In genomic region chr7:150988230-150989226, GRCh38 we compare ENCODE assay signal across 8 cellular contexts. TPM values are rescaled to one million over a fixed set of nuclear protein-coding genes. Genes with fewer than 3 reads are reported as not detected.
A peak's percentile ranks its signal among the peaks of the same experiment; 100 is the strongest.
DNase-seq lines count a peak whose midpoint lies in the region; ATAC-seq and TF ChIP-seq lines count a peak whose summit lies in the region.

No MANE protein-coding gene starts in this region.

- no TSS peak for BruUV-seq in A673 (replicated peaks; lab: Mats Ljungman, UMichigan)

- H3K9me3 ChIP-seq in A673 (ENCODE audit: low read depth, low read length, poor library complexity, severe bottlenecking) (no peaks in the 10 kb centered on the region), muscle layer of duodenum (ENCODE audit: control insufficient read depth in 1 of 2, low read length in 2 of 2) (no peaks in the 10 kb centered on the region), subcutaneous abdominal adipose tissue (ENCODE audit: control insufficient read depth in 5 of 5, low read length in 5 of 5) (peaks cover 0 to 15% (median 0%) of the 10 kb centered on the region in 5 donors)

- H3K4me1 Mint-ChIP-seq in endothelial cell (ENCODE audit: unreplicated experiment): peaks cover 24% of the 10 kb centered on the region

- H3K27ac ChIP-seq in A673 (ENCODE audit: low read depth, low read length, poor library complexity, severe bottlenecking) (no peak overlapping the region), muscle layer of duodenum (ENCODE audit: low read length) (no peak overlapping the region), subcutaneous abdominal adipose tissue (ENCODE audit: low read depth, low read length) (peak overlapping the region; percentile 69)

- H3K27me3 ChIP-seq in A673 (replicated peaks; ENCODE audit: insufficient read depth, low read depth, low read length, poor library complexity) (no peaks in the 10 kb centered on the region), muscle layer of duodenum (ENCODE audit: low read depth, low read length) (no peaks in the 10 kb centered on the region), subcutaneous abdominal adipose tissue (ENCODE audit: control insufficient read depth in 5 of 5, insufficient read depth in 4 of 5, low read length in 5 of 5) (peaks cover 0 to 7% (median 3%) of the 10 kb centered on the region in 5 donors)

- intact Hi-C loops in A673 (cut with micrococcal nuclease; ENCODE audit: unreplicated experiment): loop anchor here (1.0 kb wide), 2 partner anchors 90 to 210 kb away; no protein-coding TSS in a partner anchor

- H3K36me3 ChIP-seq in A673 (ENCODE audit: insufficient read depth, low read length, poor library complexity, severe bottlenecking) (no peaks in the 10 kb centered on the region), muscle layer of duodenum (ENCODE audit: control insufficient read depth in 1 of 2, insufficient read depth in 2 of 2, low read length in 2 of 2) (no peaks in the 10 kb centered on the region), subcutaneous abdominal adipose tissue (ENCODE audit: control insufficient read depth in 5 of 5, insufficient read depth in 5 of 5, low read length in 5 of 5) (no peaks in the 10 kb centered on the region)

- TF ChIP-seq CTCF in A673 (conservative IDR thresholded peaks at IDR 0.05; ENCODE audit: low read depth, low read length): peak; percentile 89
- TF ChIP-seq CTCF in endothelial cell (IDR thresholded peaks at IDR 0.05; ENCODE audit: unreplicated experiment): peak; percentile 85

- H3K27ac Mint-ChIP-seq in endothelial cell (ENCODE audit: unreplicated experiment): no peak overlapping the region

- peaks cover 19% of the 10 kb centered on the region for H3K36me3 Mint-ChIP-seq in endothelial cell (ENCODE audit: low read depth, unreplicated experiment)

- POLR2A ChIA-PET in A673 (lab: Charles Lee; ENCODE audit: low non-redundant PET): no interaction called here

- CTCF ChIA-PET in A673 (lab: Charles Lee): interaction anchor here (0.7 kb wide), 1 partner anchor 220 kb away, joined by 3 read pairs; no protein-coding TSS in a partner anchor

- ATAC-seq in GM21619 (IDR thresholded peaks at IDR 0.05; ENCODE audit: unreplicated experiment): peak; percentile 47
- ATAC-seq in GM19023 (IDR thresholded peaks at IDR 0.05; ENCODE audit: unreplicated experiment): no peak

- peak; percentile 81 for DNase-seq in A673 (ENCODE audit: low spot score)
- peak; percentile 31 for DNase-seq in NCI-H526 treated with DMSO at 0.1 percent for 48 hours (lab: John Stamatoyannopoulos, UW)
- DNase-seq in activated CD8-positive, alpha-beta memory T cell treated with anti-CD3 and anti-CD28 coated beads, Interleukin-2, amount 50 U/mL, for 4 hours: peak; percentile 70
- DNase-seq in endothelial cell (ENCODE audit: low spot score): peak; percentile 86

- H3K9ac ChIP-seq in subcutaneous abdominal adipose tissue (ENCODE audit: low read length in 5 of 5): peak overlapping the region in 3 of 5 donors; percentile 32 to 53 (median 37)

- no peak overlapping the region for H3K4me3 ChIP-seq in A673 (ENCODE audit: low read depth, low read length, poor library complexity, severe bottlenecking)
- H3K4me3 ChIP-seq in muscle layer of duodenum (ENCODE audit: low read depth in 1 of 2, low read length in 2 of 2): peak overlapping the region; percentile 16 to 31
- peak overlapping the region in 4 of 5 donors; percentile 22 to 34 (median 27) for H3K4me3 ChIP-seq in subcutaneous abdominal adipose tissue (ENCODE audit: low read depth in 1 of 5, low read length in 5 of 5)

- peaks cover 7% of the 10 kb centered on the region for H3K9me3 Mint-ChIP-seq in endothelial cell (ENCODE audit: unreplicated experiment)

- H3K27me3 Mint-ChIP-seq in endothelial cell (ENCODE audit: unreplicated experiment): peaks cover 5% of the 10 kb centered on the region

- H3K4me3 Mint-ChIP-seq in endothelial cell (ENCODE audit: unreplicated experiment): peak overlapping the region; percentile 62

- H3K4me1 ChIP-seq in A673 (ENCODE audit: insufficient read depth, low read length, poor library complexity, severe bottlenecking): no peaks in the 10 kb centered on the region
- peaks cover 4 to 23% of the 10 kb centered on the region in 2 donors for H3K4me1 ChIP-seq in muscle layer of duodenum (ENCODE audit: control insufficient read depth in 1 of 2, insufficient read depth in 2 of 2, low read length in 2 of 2)
- H3K4me1 ChIP-seq in subcutaneous abdominal adipose tissue (ENCODE audit: control insufficient read depth in 5 of 5, insufficient read depth in 5 of 5, low read length in 5 of 5): peaks cover 2 to 37% (median 20%) of the 10 kb centered on the region in 5 donors

RNA-seq across cellular contexts. Expression of gene NOS3, which starts 2.3 kb away (rescaled TPM):
- total RNA-seq in A673 (2021) (0.75 and 1.4 TPM in 2 replicates), endothelial cell (ENCODE audit: unreplicated experiment) (102 TPM)

RNA-seq across cellular contexts. Expression of gene KCNH2, which starts 10.4 kb away (rescaled TPM):
- total RNA-seq in A673 (2021): 1.5 and 4.0 TPM in 2 replicates
- total RNA-seq in endothelial cell (ENCODE audit: unreplicated experiment): 3.4 TPM

RNA-seq across cellular contexts. Expression of gene ATG9B, which starts 35.8 kb away (rescaled TPM):
- total RNA-seq in A673 (2021) (0.96 and 1.9 TPM in 2 replicates), endothelial cell (ENCODE audit: unreplicated experiment) (0.85 TPM)

RNA-seq across cellular contexts. Expression of gene ABCB8, which starts 39.7 kb away (rescaled TPM):
- total RNA-seq in A673 (2021): 50.9 and 57.6 TPM in 2 replicates
- total RNA-seq in endothelial cell (ENCODE audit: unreplicated experiment): 17.4 TPM

RNA-seq across cellular contexts. Expression of gene ASIC3, which starts 59.8 kb away (rescaled TPM):
- 4.5 and 6.7 TPM in 2 replicates for total RNA-seq in A673 (2021)
- total RNA-seq in endothelial cell (ENCODE audit: unreplicated experiment): 3.4 TPM

Comparison
In these comparisons a context has a peak if more than half of its experiments do, and no peak if none do; other contexts are left out.
1. DNase-seq: peak in every context shown above with its lines; median percentile 86 in endothelial cell; 81 in A673; 70 in activated CD8-positive, alpha-beta memory T cell treated with anti-CD3 and anti-CD28 coated beads, Interleukin-2, amount 50 U/mL, for 4 hours; 31 in NCI-H526 treated with DMSO at 0.1 percent for 48 hours.
2. RNA of gene NOS3, which starts 2.3 kb away (total RNA-seq): 102 TPM in endothelial cell (single experiment); 0.75 to 1.4 TPM in A673; every median in the first group is over 10 times any median in the second.